8 cellular contexts compared by ENCODE assay signal in genomic region chr1:10867138-10867721, GRCh38.
A peak's percentile ranks its signal among the peaks of the same experiment; 100 is the strongest.
DNase-seq lines count a peak whose midpoint lies in the region; ATAC-seq and TF ChIP-seq lines count a peak whose summit lies in the region.

No MANE protein-coding gene starts in this region.

- intact Hi-C loops in left ventricle myocardium inferior (cut with micrococcal nuclease) (loop anchor here (10.0 kb wide), 1 partner anchor 362 kb away; no protein-coding TSS in a partner anchor), sciatic nerve (cut with DNase I) (loop anchor here (10.0 kb wide), 1 partner anchor 362 kb away; no protein-coding TSS in a partner anchor)

- H3K4me3 ChIP-seq in left ventricle myocardium inferior = peak overlapping the region; percentile 65

- H3K27ac ChIP-seq in left ventricle myocardium inferior (replicated peaks) = no peak overlapping the region

- peaks cover 89% of the 10 kb centered on the region for H3K27me3 ChIP-seq in left ventricle myocardium inferior (ENCODE audit: low read depth)

- no peaks in the 10 kb centered on the region for H3K9me3 ChIP-seq in left ventricle myocardium inferior (replicated peaks)

- H3K36me3 ChIP-seq in left ventricle myocardium inferior = no peaks in the 10 kb centered on the region

- H3K4me1 ChIP-seq in left ventricle myocardium inferior = peaks cover 32% of the 10 kb centered on the region

- ATAC-seq in sciatic nerve = peak; percentile 66
- no peak for ATAC-seq in GM19324 (IDR thresholded peaks at IDR 0.05; ENCODE audit: low FRiP score, unreplicated experiment)

- TF ChIP-seq CTCF in left ventricle myocardium inferior (IDR thresholded peaks at IDR 0.05; ENCODE audit: borderline replicate concordance) = peak; percentile 86

- in situ Hi-C loops in Caki2 (cut with HindIII; ENCODE audit: low pct_unique_long_range_greater_than_20kb, low sequenced_read_pairs) = no loop called here
- in situ Hi-C loops in SK-MEL-5 (cut with HindIII; ENCODE audit: low pct_unique_long_range_greater_than_20kb, low sequenced_read_pairs) = no loop called here

- peak; percentile 27 for DNase-seq in Caki2 (ENCODE audit: low read depth)
- peak; percentile 60 for DNase-seq in HK-2 (ENCODE audit: unreplicated experiment)
- DNase-seq in SK-MEL-5 (ENCODE audit: low read depth, low spot score) = peak; percentile 32
- DNase-seq in activated naive CD4-positive, alpha-beta T cell treated with anti-CD3 and anti-CD28 coated beads, Interleukin-2, amount 50 U/mL, for 16 hours = peak; percentile 65
- peak; percentile 53 for DNase-seq in left ventricle myocardium inferior
- peak; percentile 74 for DNase-seq in sciatic nerve (ENCODE audit: low spot score)
- DNase-seq in NCI-H1694 treated with DMSO at 0.1 percent for 48 hours (lab: John Stamatoyannopoulos, UW) = no peak
